11 cellular contexts compared by ENCODE assay signal in the genomic region with DNA sequence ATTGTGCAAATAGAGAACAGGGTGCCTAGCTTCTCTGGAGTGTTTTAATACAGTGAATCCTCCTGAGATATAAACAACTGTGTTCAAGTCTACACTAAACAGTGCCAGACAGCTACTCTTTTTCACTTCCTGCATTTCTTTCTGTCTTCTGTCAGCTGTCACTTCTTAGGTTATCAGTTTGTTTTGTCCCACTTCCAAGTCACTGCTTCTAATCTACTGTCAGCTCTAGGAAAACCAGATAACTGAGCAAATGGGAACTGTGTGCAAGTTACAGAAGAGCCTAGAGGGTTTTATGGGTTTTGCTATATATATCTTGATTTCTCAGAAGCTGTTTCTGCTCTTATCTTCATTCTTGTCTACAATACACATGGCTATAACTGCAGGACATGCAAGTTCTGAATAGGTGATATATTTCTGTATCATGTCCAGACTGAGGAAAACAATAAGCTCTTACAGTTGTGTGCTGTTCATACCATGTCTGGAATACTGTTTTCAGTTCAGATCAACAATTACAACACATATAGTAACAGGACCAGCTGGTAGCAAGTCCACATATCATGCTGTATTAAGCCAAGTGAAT. TPM values are rescaled to one million over a fixed set of nuclear protein-coding genes. Genes with fewer than 3 reads are reported as not detected.
DNase-seq lines count a peak whose midpoint lies in the region; ATAC-seq and TF ChIP-seq lines count a peak whose summit lies in the region.
"Had no signal": no experiment of that assay in that cellular context is flagged by ENCODE, and none has a peak within 500 bp of the region (broad histone marks: within the 10 kb centered on the region; RNA-seq: fewer than 3 reads in every experiment).

No MANE protein-coding gene starts in this region.

- H3K9ac ChIP-seq in MM.1S (ENCODE audit: low read length) (no peak overlapping the region), muscle layer of colon (ENCODE audit: low read length) (no peak overlapping the region)
- H3K9ac ChIP-seq: neural progenitor cell had no signal

- H3K36me3 ChIP-seq in MM.1S (replicated peaks; ENCODE audit: insufficient read depth, low read length) (peaks cover 23% of the 10 kb centered on the region), muscle layer of colon (ENCODE audit: insufficient read depth, low read length) (peaks cover 6% of the 10 kb centered on the region), breast epithelium (peaks cover 4% of the 10 kb centered on the region)

- DNase-seq in CMK (ENCODE audit: low read depth) (peak; percentile 25), MM.1S (no peak), coronary artery (ENCODE audit: low spot score) (no peak), breast epithelium (ENCODE audit: low spot score in 2 of 2) (no peak), retina (no peak), foreskin keratinocyte (no peak)
- no peak for DNase-seq in effector CD4-positive, alpha-beta T cell
- DNase-seq: activated CD4-positive, alpha-beta T cell treated with anti-CD3 and anti-CD28 coated beads for 36 hours; NK-92 treated with Interleukin-12 subunit alpha and Interleukin-12 subunit beta, amount 100 ng/mL, for 24 hours had no signal

- no peak overlapping the region for H3K4me2 ChIP-seq in MM.1S (ENCODE audit: low read depth, low read length)
- H3K4me2 ChIP-seq: neural progenitor cell had no signal

- no peak overlapping the region for H3K4me3 ChIP-seq in MM.1S (ENCODE audit: low read length)
- H3K4me3 ChIP-seq in coronary artery = peak overlapping the region; percentile 16
- H3K4me3 ChIP-seq in muscle layer of colon (ENCODE audit: low read depth in 1 of 2, low read length in 2 of 2) = peak overlapping the region in 1 of 2 donors; percentile 30
- H3K4me3 ChIP-seq in breast epithelium = no peak overlapping the region
- H3K4me3 ChIP-seq: neural progenitor cell had no signal

- H4K20me1 ChIP-seq in MM.1S (ENCODE audit: insufficient read depth, low read length) = peaks cover 41% of the 10 kb centered on the region

- H3K27ac ChIP-seq in MM.1S (ENCODE audit: low read length) (peak overlapping the region; percentile 5; the same call in 1 of the 2 replicates), coronary artery (peak overlapping the region; percentile 2 to 58), muscle layer of colon (ENCODE audit: low read depth, low read length) (peak overlapping the region; percentile 57), breast epithelium (no peak overlapping the region), foreskin keratinocyte (no peak overlapping the region)
- H3K27ac ChIP-seq: neural progenitor cell had no signal

- no peak for ATAC-seq in foreskin keratinocyte
- ATAC-seq: activated CD4-positive, alpha-beta T cell treated with anti-CD3 and anti-CD28 coated beads for 36 hours had no signal

- H3K79me2 ChIP-seq in MM.1S (ENCODE audit: low read length) = peaks cover 100% of the 10 kb centered on the region

- no peaks in the 10 kb centered on the region for H3F3A ChIP-seq in MM.1S (ENCODE audit: insufficient read depth, low read length)

- no peak for TF ChIP-seq CTCF in MM.1S (IDR thresholded peaks at IDR 0.05; ENCODE audit: low read length)
- TF ChIP-seq CTCF in coronary artery (IDR thresholded peaks at IDR 0.05) = no peak
- no peak for TF ChIP-seq CTCF in breast epithelium (IDR thresholded peaks at IDR 0.05)
- TF ChIP-seq CTCF in foreskin keratinocyte (conservative IDR thresholded peaks at IDR 0.05) = no peak

- no peak overlapping the region for H2AFZ ChIP-seq in MM.1S (ENCODE audit: low read length)
- H2AFZ ChIP-seq: neural progenitor cell had no signal

- H3K27me3 ChIP-seq in MM.1S (replicated peaks; ENCODE audit: insufficient read depth, low read length) (no peaks in the 10 kb centered on the region), muscle layer of colon (ENCODE audit: control insufficient read depth in 1 of 2, insufficient read depth in 2 of 2, low read length in 2 of 2) (no peaks in the 10 kb centered on the region), breast epithelium (no peaks in the 10 kb centered on the region), foreskin keratinocyte (no peaks in the 10 kb centered on the region)
- H3K27me3 ChIP-seq: neural progenitor cell had no signal

- no peaks in the 10 kb centered on the region for H3K9me3 ChIP-seq in MM.1S (replicated peaks; ENCODE audit: insufficient read depth, low read length)
- H3K9me3 ChIP-seq in muscle layer of colon (ENCODE audit: low read length) = no peaks in the 10 kb centered on the region
- H3K9me3 ChIP-seq in breast epithelium = no peaks in the 10 kb centered on the region

- intact Hi-C loops in breast epithelium (cut with DNase I; ENCODE audit: low total_unique reads) = no loop called here

- H3K4me1 ChIP-seq in MM.1S (ENCODE audit: low read length) (peaks cover 20% of the 10 kb centered on the region), muscle layer of colon (ENCODE audit: insufficient read depth, low read length) (peaks cover 43% of the 10 kb centered on the region), breast epithelium (peaks cover 0 to 10% of the 10 kb centered on the region in 2 donors), foreskin keratinocyte (peaks cover 43% of the 10 kb centered on the region)

- no peak for TF ChIP-seq POLR2A in breast epithelium (IDR thresholded peaks at IDR 0.05)

- no peaks in the 10 kb centered on the region for H3K9me2 ChIP-seq in MM.1S (replicated peaks; ENCODE audit: insufficient read depth, low read length)

RNA-seq across cellular contexts. Expression of a gene that starts 5.8 kb away (rescaled TPM):
- total RNA-seq in breast epithelium (10 to 100 TPM; 41.1 to 49.2 (median 47.5) TPM), foreskin keratinocyte (68.8 and 71.9 TPM in 2 replicates)
- 41.0 and 47.3 TPM in 2 replicates for polyA plus RNA-seq in foreskin keratinocyte

Comparison
In these comparisons a context has a peak if more than half of its experiments do, and no peak if none do; other contexts are left out.
1. H3K27ac ChIP-seq: peak in MM.1S (single experiment), coronary artery (2 of 2) and muscle layer of colon (single experiment); none in breast epithelium (0 of 2) and foreskin keratinocyte (single experiment).